Comparison of ENCODE assay signal across 39 cellular contexts in genomic region chr12:27429606-27430005, GRCh38. TPM values are rescaled to one million over a fixed set of nuclear protein-coding genes. Genes with fewer than 3 reads are reported as not detected.
"Had no signal": no experiment of that assay in that cellular context is flagged by ENCODE, and none has a peak within 500 bp of the region (broad histone marks: within the 10 kb centered on the region; RNA-seq: fewer than 3 reads in every experiment).

No MANE protein-coding gene starts in this region.

- H3K4me1 ChIP-seq: body of pancreas had no signal

- H3K4me3 Mint-ChIP-seq: activated B cell treated with CpG ODN at 0.5 μM for 24 hours; activated CD4-positive, alpha-beta memory T cell treated with anti-CD3 and anti-CD28 coated beads for 36 hours; activated naive CD4-positive, alpha-beta T cell treated with anti-CD3 and anti-CD28 coated beads, Interleukin-2, amount 10 ng/mL, durations not matched to agents 7 days and 5 days; activated naive CD8-positive, alpha-beta T cell; activated T-cell treated with anti-CD3 and anti-CD28 coated beads, Interleukin-2, amount 50 U/mL, for 4 hours; activated T-helper 1 cell treated with anti-CD3 and anti-CD28 coated beads, Interleukin-12 subunit alpha, Interleukin-12 subunit beta, Interleukin-2, Interleukin-4 antibody, amounts not matched to agents 30 ng/mL and 10 ng/mL and 1 ng/mL, durations not matched to agents 14 hours and 24 hours and 36 hours had no signal

- H3K4me3 ChIP-seq: body of pancreas, PC-9 had no signal

- H2AFZ ChIP-seq: PC-9 had no signal

- H3K36me3 Mint-ChIP-seq: activated CD4-positive, alpha-beta memory T cell treated with anti-CD3 and anti-CD28 coated beads for 36 hours; activated naive CD8-positive, alpha-beta T cell had no signal

- H3K27ac ChIP-seq: body of pancreas, KMS-11, PC-9, RWPE1, VCaP had no signal

- H3K9ac ChIP-seq: KMS-11 had no signal

- H3K9me3 Mint-ChIP-seq: activated CD4-positive, alpha-beta memory T cell treated with anti-CD3 and anti-CD28 coated beads for 36 hours; activated T-cell treated with anti-CD3 and anti-CD28 coated beads, Interleukin-2, amount 50 U/mL, for 4 hours had no signal

- H3K27me3 Mint-ChIP-seq: activated B cell treated with CpG ODN at 0.5 μM for 24 hours; activated naive CD4-positive, alpha-beta T cell treated with anti-CD3 and anti-CD28 coated beads, Interleukin-2, amount 10 ng/mL, durations not matched to agents 7 days and 5 days; activated naive CD8-positive, alpha-beta T cell had no signal

- H3K27ac Mint-ChIP-seq: activated B cell treated with CpG ODN at 0.5 μM for 24 hours; activated CD4-positive, alpha-beta memory T cell treated with anti-CD3 and anti-CD28 coated beads for 36 hours; activated naive CD4-positive, alpha-beta T cell treated with anti-CD3 and anti-CD28 coated beads, Interleukin-2, amount 10 ng/mL, durations not matched to agents 7 days and 5 days; activated naive CD8-positive, alpha-beta T cell; activated T-helper 1 cell treated with anti-CD3 and anti-CD28 coated beads, Interleukin-12 subunit alpha, Interleukin-12 subunit beta, Interleukin-2, Interleukin-4 antibody, amounts not matched to agents 30 ng/mL and 10 ng/mL and 1 ng/mL, durations not matched to agents 14 hours and 24 hours and 36 hours had no signal

- H3K27me3 ChIP-seq: body of pancreas had no signal

- H3K4me2 ChIP-seq: KMS-11, PC-9 had no signal

- H3K9me3 ChIP-seq: body of pancreas had no signal

- DNase-seq: activated B cell treated with CpG ODN at 0.5 μM for 24 hours; activated CD4-positive, alpha-beta memory T cell treated with anti-CD3 and anti-CD28 coated beads for 36 hours; activated CD4-positive, alpha-beta T cell treated with anti-CD3 and anti-CD28 coated beads for 4 hours; activated CD4-positive, alpha-beta T cell treated with anti-CD3 and anti-CD28 coated beads, Interleukin-2, amount 50 U/mL, for 1 hour; activated CD4-positive, CD25-positive, alpha-beta regulatory T cell treated with anti-CD3 and anti-CD28 coated beads, Interleukin-2, amount 50 U/mL, for 72 hours; activated CD8-positive, alpha-beta memory T cell treated with anti-CD3 and anti-CD28 coated beads, Interleukin-2, amount 50 U/mL, for 4 hours; activated gamma-delta T cell treated with Interleukin-2 at 50 U/mL for 16 hours; activated naive CD4-positive, alpha-beta T cell treated with anti-CD3 and anti-CD28 coated beads, Interleukin-2, amount 10 ng/mL, durations not matched to agents 7 days and 5 days; activated T-cell treated with anti-CD3 and anti-CD28 coated beads for 4 hours; activated T-cell treated with anti-CD3 and anti-CD28 coated beads, Interleukin-2, amount 50 U/mL, for 4 hours; body of pancreas; caudate nucleus; cerebellar nuclear complex; MV-4-11; NCI-H1092; NCI-H1436 treated with DMSO at 0.1 percent for 48 hours; NCI-H187; NCI-H2029 treated with DMSO at 0.1 percent for 48 hours; NCI-H2107; NCI-H2171; NCI-H510A; NCI-H526; NCI-H748 treated with DMSO at 0.1 percent for 48 hours; NK-92 treated with Interleukin-12 subunit alpha and Interleukin-12 subunit beta, amount 100 ng/mL, for 24 hours; PC-9; SIG-M5; SW 1271; T-helper 1 cell; T-helper 2 cell; T-helper 9 cell had no signal

RNA-seq across cellular contexts. Expression of gene SMCO2, which starts 16.9 kb away (rescaled TPM):
- total RNA-seq: activated B cell treated with CpG ODN at 0.5 μM for 24 hours; activated T-cell treated with anti-CD3 and anti-CD28 coated beads, Interleukin-2, amount 50 U/mL, for 4 hours; body of pancreas; LHCN-M2; OCI-LY7; Right ventricle myocardium inferior; SK-MEL-5 had no signal
